7 cellular contexts compared by ENCODE assay signal in genomic region chr17:33674685-33675084, GRCh38.
A peak's percentile ranks its signal among the peaks of the same experiment; 100 is the strongest.
DNase-seq lines count a peak whose midpoint lies in the region; ATAC-seq and FAIRE-seq lines count a peak whose summit lies in the region.

No MANE protein-coding gene starts in this region.

- H3K4me1 ChIP-seq in right cardiac atrium (ENCODE audit: control insufficient read depth, insufficient read depth, low read length) = no peaks in the 10 kb centered on the region

- no peak overlapping the region for H3K27ac ChIP-seq in right cardiac atrium (ENCODE audit: low read length)

- ATAC-seq in HG03432 (IDR thresholded peaks at IDR 0.05; ENCODE audit: unreplicated experiment) = peak; percentile 49
- peak; percentile 85 to 90 for ATAC-seq in right cardiac atrium
- peak; percentile 66 for ATAC-seq in sciatic nerve
- no peak for ATAC-seq in HG02970 (IDR thresholded peaks at IDR 0.05; ENCODE audit: low FRiP score, unreplicated experiment)

- FAIRE-seq in RCC 7860 (lab: Jason Lieb, UNC) = peak; percentile 35

- H3K4me3 ChIP-seq in right cardiac atrium (ENCODE audit: low read length) = no peak overlapping the region

- DNase-seq in EL = peak; percentile 38
- peak; percentile 16 for DNase-seq in RCC 7860 (ENCODE audit: low spot score)
- DNase-seq in amniotic epithelial cell (ENCODE audit: low read depth) = peak; percentile 27
- peak in 2 of 3 donors; percentile 42 to 78 for DNase-seq in right cardiac atrium
- peak; percentile 72 for DNase-seq in sciatic nerve (ENCODE audit: low spot score)

- no peaks in the 10 kb centered on the region for H3K9me3 ChIP-seq in right cardiac atrium (ENCODE audit: control insufficient read depth, low read length)

- WGBS in right cardiac atrium = 29% methylated on average over 8 of the region's 8 CpGs

- H3K27me3 ChIP-seq in right cardiac atrium (ENCODE audit: control insufficient read depth, insufficient read depth) = no peaks in the 10 kb centered on the region

- intact Hi-C loops in right cardiac atrium (cut with DNase I) = loop anchor here in 3 of 4 donors (5.0 to 10.0 kb wide), 3 partner anchors 150 to 640 kb away; no protein-coding TSS in a partner anchor
- intact Hi-C loops in sciatic nerve (cut with DNase I) = no loop called here

Comparison
In these comparisons a context has a peak if more than half of its experiments do, and no peak if none do; other contexts are left out.
1. DNase-seq: peak in every context shown above with its lines; median percentile 72 in sciatic nerve; 60 in right cardiac atrium; 38 in EL; 27 in amniotic epithelial cell; 16 in RCC 7860.